ENCODE assay signal across 9 cellular contexts in genomic region chr2:237704476-237705224, GRCh38.
DNase-seq lines count a peak whose midpoint lies in the region; ATAC-seq and TF ChIP-seq lines count a peak whose summit lies in the region.
"Had no signal": no experiment of that assay in that cellular context is flagged by ENCODE, and none has a peak within 500 bp of the region (broad histone marks: within the 10 kb centered on the region; RNA-seq: fewer than 3 reads in every experiment).

No MANE protein-coding gene starts in this region.

- H3K4me3 Mint-ChIP-seq in endodermal cell = no peak overlapping the region

- WGBS in endodermal cell (ENCODE audit: insufficient coverage in 1 of 2, insufficient read length in 1 of 2), 2 experiments = 95 to 98% methylated on average over 8 to 12 of the region's 12 CpGs

- peaks cover 29% of the 10 kb centered on the region for H3K4me1 ChIP-seq in endodermal cell (ENCODE audit: control insufficient read depth, insufficient read depth, low read length)
- peaks cover 74% of the 10 kb centered on the region for H3K4me1 ChIP-seq in rectal smooth muscle tissue (ENCODE audit: control insufficient read depth, insufficient read depth, low read length)

- DNase-seq in ELR (ENCODE audit: low read depth) (peak; percentile 77), RKO (ENCODE audit: low spot score) (peak; percentile 34), endodermal cell (no peak), NCI-H187 treated with DMSO at 0.1 percent for 48 hours (lab: John Stamatoyannopoulos, UW) (no peak), RPMI8226 (no peak), NCI-H524 (lab: John Stamatoyannopoulos, UW) (no peak)
- DNase-seq: stimulated activated CD4-positive, alpha-beta T cell treated with anti-CD3 and anti-CD28 coated beads, Interleukin-2, amount 100 ng/mL, for 48 hours had no signal

- H3K9me3 Mint-ChIP-seq in endodermal cell = no peaks in the 10 kb centered on the region

- H3K27me3 Mint-ChIP-seq in endodermal cell (ENCODE audit: insufficient read depth) = no peaks in the 10 kb centered on the region

- H3K4me3 ChIP-seq in endodermal cell (ENCODE audit: low read length) (no peak overlapping the region), rectal smooth muscle tissue (ENCODE audit: low read length) (no peak overlapping the region)

- H3K9me3 ChIP-seq in endodermal cell (ENCODE audit: control insufficient read depth, low read length) = no peaks in the 10 kb centered on the region

- H3K9ac ChIP-seq in endodermal cell (ENCODE audit: extremely low read depth, low read length, poor library complexity, severe bottlenecking) (no peak overlapping the region), rectal smooth muscle tissue (ENCODE audit: low read length) (no peak overlapping the region)

- H3K36me3 ChIP-seq in endodermal cell (ENCODE audit: control insufficient read depth, insufficient read depth, low read length) (peaks cover 48% of the 10 kb centered on the region), rectal smooth muscle tissue (ENCODE audit: control insufficient read depth, insufficient read depth, low read length) (no peaks in the 10 kb centered on the region)

- peaks cover 43% of the 10 kb centered on the region for H3K4me1 Mint-ChIP-seq in endodermal cell

- H3K36me3 Mint-ChIP-seq in endodermal cell (ENCODE audit: low read depth) = peaks cover 19% of the 10 kb centered on the region

- ATAC-seq in HG03442 (IDR thresholded peaks at IDR 0.05; ENCODE audit: unreplicated experiment) = no peak

- peak overlapping the region; percentile 31 for H3K27ac Mint-ChIP-seq in endodermal cell

- H3K27me3 ChIP-seq in endodermal cell (ENCODE audit: control insufficient read depth, insufficient read depth, low read length, poor library complexity, severe bottlenecking) = no peaks in the 10 kb centered on the region
- H3K27me3 ChIP-seq in rectal smooth muscle tissue (ENCODE audit: control insufficient read depth, insufficient read depth, low read length) = no peaks in the 10 kb centered on the region

- TF ChIP-seq CTCF in endodermal cell (conservative IDR thresholded peaks at IDR 0.05) = no peak

- H3K27ac ChIP-seq in endodermal cell (ENCODE audit: low read depth, low read length) (no peak overlapping the region), rectal smooth muscle tissue (ENCODE audit: low read depth, low read length) (peak overlapping the region; percentile 96)

Comparison
In these comparisons a context has a peak if more than half of its experiments do, and no peak if none do; other contexts are left out.
1. DNase-seq: peak in ELR (single experiment) and RKO (single experiment); none in endodermal cell (single experiment), NCI-H187 treated with DMSO at 0.1 percent for 48 hours (single experiment), RPMI8226 (single experiment) and NCI-H524 (0 of 2).